In the genomic region with DNA sequence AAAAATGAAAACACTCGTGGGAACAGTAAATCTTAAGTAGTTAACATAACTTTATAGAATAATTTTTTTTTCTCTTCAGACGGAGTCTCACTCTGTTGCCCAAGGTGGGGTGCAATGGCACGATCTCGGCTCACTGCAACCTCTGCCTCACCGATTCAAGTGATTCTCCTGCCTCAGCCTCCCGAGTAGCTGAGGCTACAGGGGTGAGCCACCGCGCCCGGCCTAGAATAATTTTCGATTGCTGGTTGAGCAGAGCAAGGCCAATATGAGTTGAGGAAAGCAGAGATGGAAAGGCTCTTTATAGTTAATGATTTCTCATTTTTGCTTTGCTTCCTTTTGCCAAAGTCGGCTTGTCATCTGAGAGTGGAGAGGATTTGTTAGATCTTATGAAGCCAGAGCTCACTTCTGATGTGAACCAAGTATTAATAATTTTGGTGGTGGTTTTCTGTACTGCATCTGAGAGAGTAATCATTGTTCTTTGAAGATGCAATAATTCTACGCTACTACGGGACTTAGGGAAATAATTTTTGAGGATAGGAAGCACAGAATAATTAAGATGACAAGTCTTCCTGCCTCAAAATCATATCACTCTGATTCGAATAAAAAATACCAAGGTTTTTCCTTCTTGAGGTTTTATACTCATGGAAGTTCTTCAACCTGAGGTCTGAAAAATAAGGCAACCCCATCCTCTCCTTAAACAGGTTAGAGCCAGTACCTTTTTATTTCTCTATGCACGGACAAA, we compare ENCODE assay signal across 8 cellular contexts. TPM values are rescaled to one million over a fixed set of nuclear protein-coding genes. Genes with fewer than 3 reads are reported as not detected.
DNase-seq lines count a peak whose midpoint lies in the region; ATAC-seq and TF ChIP-seq lines count a peak whose summit lies in the region.

No MANE protein-coding gene starts in this region.

- H3K36me3 ChIP-seq in Peyer's patch (no peaks in the 10 kb centered on the region), esophagus muscularis mucosa (no peaks in the 10 kb centered on the region)

- DNase-seq in Peyer's patch (no peak), esophagus muscularis mucosa (ENCODE audit: extremely low spot score) (no peak), retinal pigment epithelial cell (ENCODE audit: low read depth) (no peak), NCI-H146 (lab: John Stamatoyannopoulos, UW) (no peak)
- no peak for DNase-seq in effector CD8-positive, alpha-beta T cell (lab: John Stamatoyannopoulos, UW)
- DNase-seq in activated CD8-positive, alpha-beta memory T cell treated with anti-CD3 and anti-CD28 coated beads for 24 hours = no peak

- H3K4me1 ChIP-seq in Peyer's patch = peaks cover 0 to 26% (median 4%) of the 10 kb centered on the region in 4 donors
- peaks cover 21 to 38% (median 36%) of the 10 kb centered on the region in 4 donors for H3K4me1 ChIP-seq in esophagus muscularis mucosa

- intact Hi-C loops in esophagus muscularis mucosa (cut with DNase I) = no loop called here

- H3K27ac ChIP-seq in Peyer's patch (peak overlapping the region in 3 of 4 donors; percentile 82 to 93 (median 84)), esophagus muscularis mucosa (replicated peaks in 1 of 4) (peak overlapping the region; percentile 87 to 94 (median 92))

- H3K27me3 ChIP-seq in Peyer's patch = no peaks in the 10 kb centered on the region
- peaks cover 0 to 8% (median 2%) of the 10 kb centered on the region in 4 donors for H3K27me3 ChIP-seq in esophagus muscularis mucosa

- no peak for ATAC-seq in GM18520 (IDR thresholded peaks at IDR 0.05; ENCODE audit: unreplicated experiment)

- no peak for TF ChIP-seq EP300 in esophagus muscularis mucosa (IDR thresholded peaks at IDR 0.05)

- 66% methylated on average over 15 of the region's 15 CpGs for WGBS in esophagus muscularis mucosa

- H3K4me3 ChIP-seq in GM08714 (ENCODE audit: low read length) = peak overlapping the region; percentile 94; the same call in 1 of the 2 replicates
- peak overlapping the region; percentile 64 to 94 (median 86) for H3K4me3 ChIP-seq in Peyer's patch
- H3K4me3 ChIP-seq in esophagus muscularis mucosa = peak overlapping the region; percentile 67 to 98 (median 92)
- H3K4me3 ChIP-seq in retinal pigment epithelial cell (ENCODE audit: low read length) = peak overlapping the region; percentile 77

- TF ChIP-seq POLR2A in Peyer's patch (IDR thresholded peaks at IDR 0.05) = no peak
- no peak for TF ChIP-seq POLR2A in esophagus muscularis mucosa (IDR thresholded peaks at IDR 0.05; ENCODE audit: low read depth)

- no peaks in the 10 kb centered on the region for H3K9me3 ChIP-seq in Peyer's patch
- H3K9me3 ChIP-seq in esophagus muscularis mucosa = no peaks in the 10 kb centered on the region

- peak; percentile 7 to 47 (median 26) for TF ChIP-seq CTCF in Peyer's patch (IDR thresholded peaks at IDR 0.05)
- TF ChIP-seq CTCF in esophagus muscularis mucosa (IDR thresholded peaks at IDR 0.05) = peak; percentile 6 to 36 (median 11)
- no peak for TF ChIP-seq CTCF in retinal pigment epithelial cell (conservative IDR thresholded peaks at IDR 0.05; ENCODE audit: low read depth, low read length)

RNA-seq across cellular contexts. Expression of a gene that starts 1.5 kb away (rescaled TPM):
- total RNA-seq in Peyer's patch (10 to 100 TPM; 34.1 to 57.4 (median 43.7) TPM), esophagus muscularis mucosa (10 to 100 TPM; 74.3 to 80.2 (median 78.2) TPM)
